12 cellular contexts compared by ENCODE assay signal in the genomic region with DNA sequence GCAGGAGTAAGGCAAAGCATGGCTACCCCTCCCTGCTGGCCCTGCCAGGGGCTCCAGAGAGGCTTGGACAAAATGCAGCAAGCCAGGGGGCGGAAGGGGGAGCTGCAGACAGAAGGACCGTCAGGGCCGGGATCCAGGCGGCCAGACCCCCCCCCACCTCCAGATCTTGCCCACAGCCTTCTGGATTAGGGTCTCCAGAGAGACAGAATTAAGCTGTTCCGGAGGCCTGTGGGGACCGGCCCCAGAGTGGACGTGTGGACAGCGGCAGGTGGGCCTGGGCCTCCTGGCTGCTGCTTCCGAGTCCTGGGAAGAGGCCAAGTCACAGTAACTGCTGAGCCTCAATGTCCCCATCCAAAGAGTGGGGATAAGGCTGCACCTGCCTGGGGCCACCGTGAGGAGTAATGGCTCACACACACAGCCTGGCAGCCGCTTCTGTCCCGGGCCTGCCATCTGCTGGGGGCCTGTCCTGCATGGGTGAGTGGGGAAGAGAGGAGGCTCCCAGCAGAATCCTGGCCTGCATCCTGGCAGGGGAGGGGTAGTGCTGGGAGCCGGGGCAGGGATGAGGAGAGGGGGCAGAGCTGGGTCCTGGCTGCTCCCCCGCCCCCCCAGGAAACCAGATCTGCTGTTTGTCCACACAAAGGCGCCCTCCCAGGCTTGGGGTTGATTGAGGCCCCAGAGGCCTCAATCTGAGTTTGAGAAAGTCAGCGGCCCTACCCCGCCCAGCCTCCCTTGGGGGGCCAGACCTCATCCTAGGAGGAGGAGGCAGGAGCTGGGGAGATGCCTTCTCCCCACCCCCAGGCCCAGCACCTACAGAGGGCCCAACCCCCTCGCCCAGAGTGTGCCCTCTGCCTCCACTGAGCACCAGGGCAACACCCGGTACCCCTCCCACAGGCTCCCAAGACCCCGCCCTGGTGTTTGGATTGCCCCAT. TPM values are rescaled to one million over a fixed set of nuclear protein-coding genes. Genes with fewer than 3 reads are reported as not detected.
DNase-seq lines count a peak whose midpoint lies in the region; ATAC-seq and TF ChIP-seq lines count a peak whose summit lies in the region.
"Had no signal": no experiment of that assay in that cellular context is flagged by ENCODE, and none has a peak within 500 bp of the region (broad histone marks: within the 10 kb centered on the region; RNA-seq: fewer than 3 reads in every experiment).

No MANE protein-coding gene starts in this region.

- no peaks in the 10 kb centered on the region for H3K9me3 ChIP-seq in BLaER1 treated with 17β-estradiol and CSF1 and Interleukin-3, amounts not matched to agents 10 nM and 100 nM (replicated peaks in 1 of 11)
- no peaks in the 10 kb centered on the region for H3K9me3 ChIP-seq in NT2/D1 (ENCODE audit: insufficient read depth, low read length)
- no peaks in the 10 kb centered on the region for H3K9me3 ChIP-seq in esophagus muscularis mucosa
- no peaks in the 10 kb centered on the region for H3K9me3 ChIP-seq in muscle layer of colon (ENCODE audit: low read length)
- no peaks in the 10 kb centered on the region for H3K9me3 ChIP-seq in Karpas-422 (ENCODE audit: low read length)

- H3K4me2 ChIP-seq in BLaER1 treated with 17β-estradiol and CSF1 and Interleukin-3, amounts not matched to agents 10 nM and 100 nM, result peak overlapping the region; percentile 28 to 99 (median 46); a peak in 17 of 22 replicates
- H3K4me2 ChIP-seq in Karpas-422 (ENCODE audit: low read depth, low read length, poor library complexity, severe bottlenecking), result no peak overlapping the region

- peaks cover 5 to 76% (median 55%) of the 10 kb centered on the region in 11 experiments; a peak in 20 of 22 replicates for H4K20me1 ChIP-seq in BLaER1 treated with 17β-estradiol and CSF1 and Interleukin-3, amounts not matched to agents 10 nM and 100 nM
- peaks cover 25% of the 10 kb centered on the region; the same call in 1 of the 2 replicates for H4K20me1 ChIP-seq in Karpas-422 (ENCODE audit: insufficient read depth, low read depth, low read length)

- H3K9ac ChIP-seq in BLaER1 treated with 17β-estradiol and CSF1 and Interleukin-3, amounts not matched to agents 10 nM and 100 nM, result peak overlapping the region in 7 of 11 experiments; percentile 6 to 56 (median 44); a peak in 10 of 22 replicates
- H3K9ac ChIP-seq in NT2/D1 (ENCODE audit: insufficient read length, low read depth) (peak overlapping the region; percentile 51), muscle layer of colon (ENCODE audit: low read length) (peak overlapping the region; percentile 87), Karpas-422 (ENCODE audit: low read length) (no peak overlapping the region)

- peaks cover 9% of the 10 kb centered on the region for H3K27me3 Mint-ChIP-seq in activated T-helper 17 cell treated with anti-CD3 and anti-CD28 coated beads, Interleukin-2, amount 50 U/mL, for 72 hours
- H3K27me3 Mint-ChIP-seq: B cell had no signal

- peak in 1 of 3 experiments; percentile 8 for TF ChIP-seq CTCF in esophagus muscularis mucosa (IDR thresholded peaks at IDR 0.05)

- H3K27ac Mint-ChIP-seq in activated T-helper 17 cell treated with anti-CD3 and anti-CD28 coated beads, Interleukin-2, amount 50 U/mL, for 72 hours, result no peak overlapping the region
- H3K27ac Mint-ChIP-seq: activated naive CD4-positive, alpha-beta T cell treated with anti-CD3 and anti-CD28 coated beads, Interleukin-2, amount 10 ng/mL, durations not matched to agents 7 days and 5 days; B cell; T-helper 17 cell had no signal

- no peak overlapping the region for H2AFZ ChIP-seq in Karpas-422 (ENCODE audit: low read length)

- DNase-seq in NT2/D1 (ENCODE audit: low read depth, low spot score), result no peak
- DNase-seq in esophagus muscularis mucosa (ENCODE audit: extremely low spot score), result no peak
- DNase-seq in Karpas-422, result no peak
- DNase-seq: activated naive CD4-positive, alpha-beta T cell treated with anti-CD3 and anti-CD28 coated beads, Interleukin-2, amount 10 ng/mL, durations not matched to agents 7 days and 5 days had no signal

- no peak for TF ChIP-seq POLR2A in esophagus muscularis mucosa (IDR thresholded peaks at IDR 0.05; ENCODE audit: low read depth)

- no peaks in the 10 kb centered on the region; a peak in 1 of 22 replicates for H3K36me3 ChIP-seq in BLaER1 treated with 17β-estradiol and CSF1 and Interleukin-3, amounts not matched to agents 10 nM and 100 nM
- H3K36me3 ChIP-seq in NT2/D1 (ENCODE audit: insufficient read depth, insufficient read length, low read length) (peaks cover 62% of the 10 kb centered on the region), esophagus muscularis mucosa (peaks cover 0 to 14% (median 9%) of the 10 kb centered on the region in 4 donors), muscle layer of colon (ENCODE audit: insufficient read depth, low read length) (no peaks in the 10 kb centered on the region), Karpas-422 (ENCODE audit: insufficient read depth, low read length) (no peaks in the 10 kb centered on the region)

- no peaks in the 10 kb centered on the region for H3K36me3 Mint-ChIP-seq in activated T-helper 17 cell treated with anti-CD3 and anti-CD28 coated beads, Interleukin-2, amount 50 U/mL, for 72 hours (ENCODE audit: low read depth)
- H3K36me3 Mint-ChIP-seq: activated naive CD4-positive, alpha-beta T cell treated with anti-CD3 and anti-CD28 coated beads, Interleukin-2, amount 10 ng/mL, durations not matched to agents 7 days and 5 days had no signal

- intact Hi-C loops in esophagus muscularis mucosa (cut with DNase I), result no loop called here

- peaks cover 12 to 37% (median 29%) of the 10 kb centered on the region in 11 experiments for H3K27me3 ChIP-seq in BLaER1 treated with 17β-estradiol and CSF1 and Interleukin-3, amounts not matched to agents 10 nM and 100 nM
- H3K27me3 ChIP-seq in NT2/D1 (ENCODE audit: insufficient read depth, insufficient read length) (no peaks in the 10 kb centered on the region), esophagus muscularis mucosa (no peaks in the 10 kb centered on the region), muscle layer of colon (ENCODE audit: control insufficient read depth in 1 of 2, insufficient read depth in 2 of 2, low read length in 2 of 2) (no peaks in the 10 kb centered on the region), Karpas-422 (ENCODE audit: low read length) (no peaks in the 10 kb centered on the region)

- ATAC-seq in GM21390 (IDR thresholded peaks at IDR 0.05; ENCODE audit: unreplicated experiment) (no peak), GM19324 (IDR thresholded peaks at IDR 0.05; ENCODE audit: low FRiP score, unreplicated experiment) (no peak)
- no peak for ATAC-seq in activated T-helper 17 cell treated with anti-CD3 and anti-CD28 coated beads, Interleukin-2, amount 50 U/mL, for 72 hours (replicated peaks)
- ATAC-seq: T-helper 17 cell had no signal

- peaks cover 40 to 82% (median 70%) of the 10 kb centered on the region in 10 experiments for H3K4me1 ChIP-seq in BLaER1 treated with 17β-estradiol and CSF1 and Interleukin-3, amounts not matched to agents 10 nM and 100 nM
- H3K4me1 ChIP-seq in NT2/D1 (ENCODE audit: insufficient read depth, insufficient read length) (peaks cover 68% of the 10 kb centered on the region), esophagus muscularis mucosa (peaks cover 83 to 97% (median 94%) of the 10 kb centered on the region in 4 donors), muscle layer of colon (ENCODE audit: insufficient read depth, low read length) (peaks cover 63% of the 10 kb centered on the region), Karpas-422 (ENCODE audit: low read length) (peaks cover 22% of the 10 kb centered on the region)

- H3K4me3 Mint-ChIP-seq in activated T-helper 17 cell treated with anti-CD3 and anti-CD28 coated beads, Interleukin-2, amount 50 U/mL, for 72 hours, result no peak overlapping the region
- H3K4me3 Mint-ChIP-seq: activated naive CD4-positive, alpha-beta T cell treated with anti-CD3 and anti-CD28 coated beads, Interleukin-2, amount 10 ng/mL, durations not matched to agents 7 days and 5 days; B cell; T-helper 17 cell had no signal

- H3K9me2 ChIP-seq in Karpas-422 (replicated peaks; ENCODE audit: insufficient read depth, low read length), result no peaks in the 10 kb centered on the region

- H3K4me1 Mint-ChIP-seq in activated T-helper 17 cell treated with anti-CD3 and anti-CD28 coated beads, Interleukin-2, amount 50 U/mL, for 72 hours, result no peaks in the 10 kb centered on the region
- H3K4me1 Mint-ChIP-seq: activated naive CD4-positive, alpha-beta T cell treated with anti-CD3 and anti-CD28 coated beads, Interleukin-2, amount 10 ng/mL, durations not matched to agents 7 days and 5 days had no signal

- no peaks in the 10 kb centered on the region for H3K79me2 ChIP-seq in Karpas-422 (ENCODE audit: low read length)

- peak overlapping the region in 4 of 11 experiments; percentile 10 to 31 (median 24); a peak in 4 of 22 replicates for H3K27ac ChIP-seq in BLaER1 treated with 17β-estradiol and CSF1 and Interleukin-3, amounts not matched to agents 10 nM and 100 nM
- H3K27ac ChIP-seq in esophagus muscularis mucosa (replicated peaks in 1 of 4), result peak overlapping the region; percentile 93 to 97 (median 94)
- H3K27ac ChIP-seq in muscle layer of colon (ENCODE audit: low read depth, low read length), result peak overlapping the region; percentile 96
- H3K27ac ChIP-seq in Karpas-422 (ENCODE audit: low read length), result no peak overlapping the region

- H3K9me3 Mint-ChIP-seq in activated T-helper 17 cell treated with anti-CD3 and anti-CD28 coated beads, Interleukin-2, amount 50 U/mL, for 72 hours, result no peaks in the 10 kb centered on the region
- H3K9me3 Mint-ChIP-seq: activated naive CD4-positive, alpha-beta T cell treated with anti-CD3 and anti-CD28 coated beads, Interleukin-2, amount 10 ng/mL, durations not matched to agents 7 days and 5 days had no signal

- WGBS in esophagus muscularis mucosa, result 61% methylated on average over 12 of the region's 20 CpGs

- H3K4me3 ChIP-seq in BLaER1 treated with 17β-estradiol and CSF1 and Interleukin-3, amounts not matched to agents 10 nM and 100 nM, result no peak overlapping the region
- H3K4me3 ChIP-seq in NT2/D1 (ENCODE audit: insufficient read length, low read depth) (no peak overlapping the region), esophagus muscularis mucosa (peak overlapping the region in 2 of 4 donors; percentile 87 to 90), muscle layer of colon (ENCODE audit: low read depth in 1 of 2, low read length in 2 of 2) (peak overlapping the region in 1 of 2 donors; percentile 92), Karpas-422 (ENCODE audit: low read length) (no peak overlapping the region)
- H3K4me3 ChIP-seq: smooth muscle cell had no signal

- TF ChIP-seq EP300 in esophagus muscularis mucosa (IDR thresholded peaks at IDR 0.05), result no peak

RNA-seq across cellular contexts. Expression of a gene that starts 3.9 kb away (rescaled TPM):
- total RNA-seq in esophagus muscularis mucosa, result 100 to 1,000 TPM in 3 of 4 donors, 10 to 100 TPM in 1; 70.1 to 257 (median 150) TPM
- 3.2 and 17.5 TPM in 2 replicates for total RNA-seq in Karpas-422 (2014; rRNA removed; shearing (Covaris generic); ENCODE audit: low replicate concordance)
- under 1 TPM; 0.29 to 0.39 TPM for total RNA-seq in activated T-helper 17 cell treated with anti-CD3 and anti-CD28 coated beads, Interleukin-2, amount 50 U/mL, for 72 hours

RNA-seq across cellular contexts. Expression of a gene that starts 23.6 kb away (rescaled TPM):
- 1,000 to 10,000 TPM in 2 of 4 donors, 100 to 1,000 TPM in 2; 581 to 2,787 (median 1,391) TPM for total RNA-seq in esophagus muscularis mucosa
- total RNA-seq in Karpas-422 (2014; rRNA removed; shearing (Covaris generic); ENCODE audit: low replicate concordance), result 1,523 and 2,619 TPM in 2 replicates
- 1,000 to 10,000 TPM; 2,323 to 2,749 TPM for total RNA-seq in activated T-helper 17 cell treated with anti-CD3 and anti-CD28 coated beads, Interleukin-2, amount 50 U/mL, for 72 hours

RNA-seq across cellular contexts. Expression of a gene that starts 43.8 kb away (rescaled TPM):
- 1 to 10 TPM; 2.0 to 6.9 (median 4.1) TPM for total RNA-seq in esophagus muscularis mucosa
- 7.2 and 7.6 TPM in 2 replicates for total RNA-seq in Karpas-422 (2014; rRNA removed; shearing (Covaris generic); ENCODE audit: low replicate concordance)
- 1 to 10 TPM; 6.8 to 6.9 TPM for total RNA-seq in activated T-helper 17 cell treated with anti-CD3 and anti-CD28 coated beads, Interleukin-2, amount 50 U/mL, for 72 hours
